Comparison of ENCODE assay signal across 27 cellular contexts in the genomic region with DNA sequence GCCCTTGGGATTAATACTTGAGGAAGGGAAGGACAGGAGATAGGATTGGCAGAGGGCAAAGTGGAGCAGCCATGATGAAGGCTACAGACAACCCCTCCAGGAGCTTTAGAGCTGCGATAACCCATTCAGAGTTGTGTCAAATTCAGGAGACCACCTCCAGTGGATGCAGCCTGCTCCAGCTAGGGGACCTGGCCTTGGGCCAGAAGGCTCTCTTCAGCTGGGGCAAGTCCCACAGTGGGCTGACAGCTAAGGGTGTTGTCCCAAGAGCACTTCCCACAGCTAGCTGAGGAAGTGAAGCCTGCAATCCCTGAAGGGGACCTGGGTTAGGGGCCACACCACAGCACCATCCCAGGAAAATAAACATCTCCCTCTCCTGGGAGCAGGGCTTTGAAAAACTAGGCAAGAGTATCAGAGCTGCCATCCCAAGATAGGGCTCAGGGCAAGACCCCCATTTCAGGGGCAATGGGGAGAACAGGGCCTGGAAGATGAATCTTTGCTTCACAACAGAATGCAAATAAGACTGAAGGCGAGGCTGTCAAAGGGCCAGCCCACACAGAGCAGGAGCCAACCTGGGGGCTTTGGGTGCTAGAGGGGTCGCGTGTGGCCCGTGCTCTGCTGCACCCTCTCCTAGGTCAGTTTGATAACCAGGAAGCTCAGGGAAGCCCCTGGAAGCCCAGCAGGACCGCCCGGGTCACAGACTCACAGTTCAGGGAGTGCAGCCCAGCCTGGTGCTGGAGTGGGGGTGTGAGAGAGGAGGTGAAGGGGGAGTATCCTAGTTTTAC.
"Had no signal": no experiment of that assay in that cellular context is flagged by ENCODE, and none has a peak within 500 bp of the region (broad histone marks: within the 10 kb centered on the region; RNA-seq: fewer than 3 reads in every experiment).

No MANE protein-coding gene starts in this region.

- DNase-seq: activated CD4-positive, alpha-beta T cell treated with anti-CD3 and anti-CD28 coated beads for 36 hours; activated CD4-positive, CD25-positive, alpha-beta regulatory T cell; activated CD8-positive, alpha-beta memory T cell treated with anti-CD3 and anti-CD28 coated beads, Interleukin-2, amount 10 ng/mL, durations not matched to agents 7 days and 5 days; activated CD8-positive, alpha-beta T cell treated with anti-CD3 and anti-CD28 coated beads, Interleukin-2, amount 10 ng/mL, durations not matched to agents 7 days and 5 days; activated naive CD4-positive, alpha-beta T cell; activated T-cell treated with anti-CD3 and anti-CD28 coated beads, Interleukin-2, amount 50 U/mL, for 48 hours; dorsolateral prefrontal cortex; effector memory CD4-positive, alpha-beta T cell; erythroblast; gastrocnemius medialis; islet precursor cell; left cardiac atrium; naive B cell; stimulated activated CD4-positive, alpha-beta T cell treated with anti-CD3 and anti-CD28 coated beads, Interleukin-15, amount 100 ng/mL, for 24 hours; stimulated activated CD4-positive, alpha-beta T cell treated with anti-CD3 and anti-CD28 coated beads, Interleukin-2, amount 100 ng/mL, for 24 hours; stimulated activated naive CD8-positive, alpha-beta T cell treated with anti-CD3 and anti-CD28 coated beads, Interleukin-15, Interleukin-2, amounts not matched to agents 100 U/mL and 50 U/mL, for 24 hours; T-helper 1 cell; testis; transverse colon; uterus had no signal

- H3K4me3 ChIP-seq: dorsolateral prefrontal cortex, gastrocnemius medialis, hepatocyte, neural progenitor cell, right atrium auricular region, testis, transverse colon, uterus had no signal

- H3K27ac Mint-ChIP-seq: activated CD4-positive, alpha-beta T cell treated with anti-CD3 and anti-CD28 coated beads for 36 hours; activated CD8-positive, alpha-beta memory T cell treated with anti-CD3 and anti-CD28 coated beads, Interleukin-2, amount 10 ng/mL, durations not matched to agents 7 days and 5 days; activated CD8-positive, alpha-beta T cell treated with anti-CD3 and anti-CD28 coated beads, Interleukin-2, amount 10 ng/mL, durations not matched to agents 7 days and 5 days; activated naive CD4-positive, alpha-beta T cell treated with anti-CD3 and anti-CD28 coated beads, Interleukin-2, amount 50 U/mL, for 72 hours; activated T-helper 2 cell treated with anti-CD3 and anti-CD28 coated beads, Interferon-gamma antibody, Interleukin-2, Interleukin-4, amounts not matched to agents 10 μg/mL and 5 μg/mL and 100 μg/mL, durations not matched to agents 14 hours and 24 hours and 36 hours; mesothelial cell of epicardium; naive B cell; T-helper 2 cell treated with Interferon-gamma antibody and Interleukin-4, amounts not matched to agents 5 μg/mL and 100 μg/mL, for 36 hours had no signal

- H3K4me1 Mint-ChIP-seq: activated CD8-positive, alpha-beta memory T cell treated with anti-CD3 and anti-CD28 coated beads, Interleukin-2, amount 10 ng/mL, durations not matched to agents 7 days and 5 days had no signal

- H3K27ac ChIP-seq: dorsolateral prefrontal cortex, gastrocnemius medialis, hepatocyte, neural progenitor cell, right atrium auricular region, testis, transverse colon, uterus had no signal

- H3K4me2 ChIP-seq: hepatocyte, neural progenitor cell had no signal

- H3K4me3 Mint-ChIP-seq: activated CD4-positive, alpha-beta T cell treated with anti-CD3 and anti-CD28 coated beads for 36 hours; activated CD8-positive, alpha-beta memory T cell treated with anti-CD3 and anti-CD28 coated beads, Interleukin-2, amount 10 ng/mL, durations not matched to agents 7 days and 5 days; activated CD8-positive, alpha-beta T cell treated with anti-CD3 and anti-CD28 coated beads, Interleukin-2, amount 10 ng/mL, durations not matched to agents 7 days and 5 days; mesothelial cell of epicardium; neural progenitor cell; T-helper 2 cell treated with Interferon-gamma antibody and Interleukin-4, amounts not matched to agents 5 μg/mL and 100 μg/mL, for 36 hours had no signal

- ATAC-seq: activated CD4-positive, alpha-beta T cell treated with anti-CD3 and anti-CD28 coated beads for 36 hours; activated CD8-positive, alpha-beta memory T cell treated with anti-CD3 and anti-CD28 coated beads, Interleukin-2, amount 10 ng/mL, durations not matched to agents 7 days and 5 days; activated CD8-positive, alpha-beta T cell treated with anti-CD3 and anti-CD28 coated beads, Interleukin-2, amount 10 ng/mL, durations not matched to agents 7 days and 5 days; activated naive CD4-positive, alpha-beta T cell treated with anti-CD3 and anti-CD28 coated beads, Interleukin-2, amount 50 U/mL, for 72 hours; gastrocnemius medialis; left cardiac atrium; stimulated activated naive CD8-positive, alpha-beta T cell treated with anti-CD3 and anti-CD28 coated beads, Interleukin-15, Interleukin-2, amounts not matched to agents 100 U/mL and 50 U/mL, for 24 hours had no signal

- H3K36me3 ChIP-seq: gastrocnemius medialis, neural progenitor cell, right atrium auricular region, transverse colon, uterus had no signal

- H3K4me1 ChIP-seq: gastrocnemius medialis, neural progenitor cell, right atrium auricular region, transverse colon, uterus had no signal

- H3K36me3 Mint-ChIP-seq: activated CD8-positive, alpha-beta memory T cell treated with anti-CD3 and anti-CD28 coated beads, Interleukin-2, amount 10 ng/mL, durations not matched to agents 7 days and 5 days; activated naive CD4-positive, alpha-beta T cell treated with anti-CD3 and anti-CD28 coated beads, Interleukin-2, amount 50 U/mL, for 72 hours; mesothelial cell of epicardium; neural progenitor cell had no signal

- H3K27me3 Mint-ChIP-seq: activated CD8-positive, alpha-beta memory T cell treated with anti-CD3 and anti-CD28 coated beads, Interleukin-2, amount 10 ng/mL, durations not matched to agents 7 days and 5 days; naive B cell had no signal

- H3K9me3 Mint-ChIP-seq: activated naive CD4-positive, alpha-beta T cell treated with anti-CD3 and anti-CD28 coated beads, Interleukin-2, amount 50 U/mL, for 72 hours; activated T-helper 2 cell treated with anti-CD3 and anti-CD28 coated beads, Interferon-gamma antibody, Interleukin-2, Interleukin-4, amounts not matched to agents 10 μg/mL and 5 μg/mL and 100 μg/mL, durations not matched to agents 14 hours and 24 hours and 36 hours; mesothelial cell of epicardium; neural progenitor cell; T-helper 2 cell treated with Interferon-gamma antibody and Interleukin-4, amounts not matched to agents 5 μg/mL and 100 μg/mL, for 36 hours had no signal

- H3K9ac ChIP-seq: neural progenitor cell had no signal

- H3K27me3 ChIP-seq: dorsolateral prefrontal cortex, gastrocnemius medialis, hepatocyte, neural progenitor cell, right atrium auricular region, testis, transverse colon, uterus had no signal

- H3K9me3 ChIP-seq: gastrocnemius medialis, right atrium auricular region, testis, transverse colon, uterus had no signal
